Comparison of ENCODE assay signal across 27 cellular contexts in genomic region chr15:23064156-23064555, GRCh38.
"Had no signal": no experiment of that assay in that cellular context is flagged by ENCODE, and none has a peak within 500 bp of the region (broad histone marks: within the 10 kb centered on the region; RNA-seq: fewer than 3 reads in every experiment).

No MANE protein-coding gene starts in this region.

- FAIRE-seq: endometrium, kidney, urothelium cell line had no signal

- ATAC-seq: gastrocnemius medialis; left cardiac atrium; left ventricle myocardium superior; psoas muscle; sciatic nerve; stimulated activated naive B cell treated with anti-CD40 and anti-IgM and Interleukin-4, amounts not matched to agents 10 μg/mL and 1 μg/mL and 100 μg/mL, for 72 hours; stimulated activated naive CD8-positive, alpha-beta T cell treated with anti-CD3 and anti-CD28 coated beads, Interleukin-15, amount 100 ng/mL, for 72 hours had no signal

- H2AFZ ChIP-seq: parathyroid adenoma had no signal

- H3K36me3 Mint-ChIP-seq: immature natural killer cell; natural killer cell treated with Interleukin-12 subunit alpha and Interleukin-12 subunit beta and Interleukin-15 and Interleukin-18, amount 100 ng/mL, for 72 hours; stimulated activated naive B cell treated with anti-CD40 and anti-IgM and Interleukin-4, amounts not matched to agents 10 μg/mL and 1 μg/mL and 100 μg/mL, for 72 hours had no signal

- H3K9me3 ChIP-seq: gastrocnemius medialis, psoas muscle, testis had no signal

- H3K79me2 ChIP-seq: parathyroid adenoma had no signal

- H3K9me3 Mint-ChIP-seq: natural killer cell treated with Interleukin-12 subunit alpha and Interleukin-12 subunit beta and Interleukin-15 and Interleukin-18, amount 100 ng/mL, for 72 hours had no signal

- H3K27me3 Mint-ChIP-seq: stimulated activated naive CD8-positive, alpha-beta T cell treated with anti-CD3 and anti-CD28 coated beads, Interleukin-15, amount 100 ng/mL, for 72 hours had no signal

- H3K4me3 Mint-ChIP-seq: immature natural killer cell; natural killer cell treated with Interleukin-12 subunit alpha and Interleukin-12 subunit beta and Interleukin-15 and Interleukin-18, amount 100 ng/mL, for 72 hours; stimulated activated naive B cell treated with anti-CD40 and anti-IgM and Interleukin-4, amounts not matched to agents 10 μg/mL and 1 μg/mL and 100 μg/mL, for 72 hours; stimulated activated naive CD8-positive, alpha-beta T cell treated with anti-CD3 and anti-CD28 coated beads, Interleukin-15, amount 100 ng/mL, for 72 hours had no signal

- H3K4me1 Mint-ChIP-seq: immature natural killer cell; stimulated activated naive B cell treated with anti-CD40 and anti-IgM and Interleukin-4, amounts not matched to agents 10 μg/mL and 1 μg/mL and 100 μg/mL, for 72 hours; stimulated activated naive CD8-positive, alpha-beta T cell treated with anti-CD3 and anti-CD28 coated beads, Interleukin-15, amount 100 ng/mL, for 72 hours had no signal

- H3K27ac Mint-ChIP-seq: natural killer cell treated with Interleukin-12 subunit alpha and Interleukin-12 subunit beta and Interleukin-15 and Interleukin-18, amount 100 ng/mL, for 72 hours; stimulated activated naive B cell treated with anti-CD40 and anti-IgM and Interleukin-4, amounts not matched to agents 10 μg/mL and 1 μg/mL and 100 μg/mL, for 72 hours; stimulated activated naive CD8-positive, alpha-beta T cell treated with anti-CD3 and anti-CD28 coated beads, Interleukin-15, amount 100 ng/mL, for 72 hours had no signal

- H3K4me3 ChIP-seq: esophagus muscularis mucosa, gastrocnemius medialis, lung, psoas muscle, spleen, testis, tibial nerve had no signal

- H3K4me1 ChIP-seq: esophagus muscularis mucosa, gastrocnemius medialis, parathyroid adenoma, psoas muscle, spleen, testis, tibial nerve had no signal

- H3K27ac ChIP-seq: epithelial cell of prostate, esophagus muscularis mucosa, gastrocnemius medialis, parathyroid adenoma, psoas muscle, spleen, testis, tibial nerve had no signal

- H3K9ac ChIP-seq: parathyroid adenoma had no signal

- H3K36me3 ChIP-seq: esophagus muscularis mucosa, gastrocnemius medialis, spleen, tibial nerve had no signal

- H3K27me3 ChIP-seq: esophagus muscularis mucosa, gastrocnemius medialis, spleen, testis, tibial nerve had no signal

- DNase-seq: cortex of kidney; effector memory CD4-positive, alpha-beta T cell; gastrocnemius medialis; immature natural killer cell; kidney; left cardiac atrium; left ventricle myocardium superior; mesenchymal stem cell; midbrain; psoas muscle; retina; spleen; stimulated activated CD4-positive, alpha-beta T cell treated with anti-CD3 and anti-CD28 coated beads, Interleukin-15, amount 100 ng/mL, for 24 hours; stimulated activated CD4-positive, alpha-beta T cell treated with anti-CD3 and anti-CD28 coated beads, Interleukin-1b, Interleukin-23, amount 100 ng/mL, for 48 hours; stimulated activated CD4-positive, alpha-beta T cell treated with anti-CD3 and anti-CD28 coated beads, Interleukin-4, amount 100 ng/mL, for 24 hours; stimulated activated naive B cell treated with anti-CD40 and anti-IgM and Interleukin-4, amounts not matched to agents 10 μg/mL and 1 μg/mL and 100 μg/mL, for 72 hours; stimulated activated naive CD8-positive, alpha-beta T cell treated with anti-CD3 and anti-CD28 coated beads, Interleukin-15, amount 100 ng/mL, for 72 hours; testis had no signal
